16 cellular contexts compared by ENCODE assay signal in the genomic region with DNA sequence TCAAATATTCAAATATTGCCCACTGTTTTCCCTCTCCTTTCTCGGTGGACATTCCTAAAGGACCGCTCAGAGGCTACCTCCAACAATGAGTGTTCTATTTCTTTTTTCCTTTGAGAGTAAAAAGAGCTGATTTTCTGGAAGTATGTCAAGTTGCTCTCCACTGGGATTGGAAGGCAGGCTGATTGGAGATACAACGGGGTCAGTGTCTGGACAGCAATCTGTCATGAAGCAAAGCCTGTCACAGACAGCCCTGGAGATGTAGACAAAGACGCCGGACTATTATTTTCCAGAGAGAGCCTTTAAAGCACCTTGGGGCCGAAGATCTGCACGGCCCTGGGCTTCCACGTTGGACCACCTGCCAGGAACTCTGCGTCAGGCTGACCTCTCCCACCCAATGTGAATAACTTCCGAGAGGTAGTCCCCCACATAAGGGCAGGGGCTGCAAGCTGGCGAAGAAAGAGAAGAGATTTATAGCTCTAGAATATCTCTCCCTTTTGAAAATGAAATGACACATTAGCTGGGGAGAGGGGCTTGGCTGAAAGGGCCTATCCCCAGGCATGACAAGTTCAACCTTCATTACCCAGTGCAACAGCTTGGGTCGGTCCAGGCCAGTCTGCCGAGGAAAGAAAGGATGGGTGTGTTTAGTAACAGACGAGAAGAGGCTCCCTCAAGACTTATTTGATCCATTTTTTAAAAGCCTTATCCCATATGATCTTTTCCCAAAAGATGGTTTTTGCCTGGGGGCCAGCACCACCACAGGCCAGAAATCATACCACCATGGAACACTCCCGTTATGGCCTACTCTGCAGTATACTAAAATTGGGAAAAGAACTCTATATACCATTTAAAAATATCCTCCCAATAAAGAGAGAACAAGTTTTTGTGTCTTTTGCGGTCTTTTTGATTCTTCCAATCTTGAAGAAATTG.
DNase-seq lines count a peak whose midpoint lies in the region; ATAC-seq and TF ChIP-seq lines count a peak whose summit lies in the region.
"Had no signal": no experiment of that assay in that cellular context is flagged by ENCODE, and none has a peak within 500 bp of the region (broad histone marks: within the 10 kb centered on the region; RNA-seq: fewer than 3 reads in every experiment).

No MANE protein-coding gene starts in this region.

- DNase-seq in Right ventricle myocardium inferior (ENCODE audit: missing footprints) (no peak), heart left ventricle (no peak), head of caudate nucleus (peak in 26 of 42 donors; percentile 24 to 78 (median 51)), substantia nigra (lab: John Stamatoyannopoulos, UW) (peak in 23 of 49 donors; percentile 8 to 67 (median 30)), endothelial cell (ENCODE audit: low spot score) (no peak)
- DNase-seq: ACHN; activated CD4-positive, CD25-positive, alpha-beta regulatory T cell; activated CD8-positive, alpha-beta memory T cell treated with anti-CD3 and anti-CD28 coated beads, Interleukin-2, amount 50 U/mL, for 48 hours; esophagus squamous epithelium; NCI-H187 treated with DMSO at 0.1 percent for 48 hours; NCI-H446 treated with DMSO at 0.1 percent for 48 hours; NK-92 treated with Interleukin-12 subunit alpha and Interleukin-12 subunit beta, amount 100 ng/mL, for 24 hours had no signal

- H3K27me3 ChIP-seq in heart left ventricle, result no peaks in the 10 kb centered on the region
- H3K27me3 ChIP-seq in gastroesophageal sphincter, result peaks cover 9% of the 10 kb centered on the region
- H3K27me3 ChIP-seq: esophagus squamous epithelium had no signal

- TF ChIP-seq CTCF in heart left ventricle (IDR thresholded peaks at IDR 0.05) (no peak), endothelial cell (IDR thresholded peaks at IDR 0.05; ENCODE audit: unreplicated experiment) (no peak), gastroesophageal sphincter (IDR thresholded peaks at IDR 0.05) (no peak)

- H3K36me3 Mint-ChIP-seq in T-helper 1 cell treated with Interleukin-12 subunit alpha and Interleukin-12 subunit beta and Interleukin-4 antibody, amounts not matched to agents 30 μg/mL and 1 μg/mL, for 36 hours (ENCODE audit: low read depth), result peaks cover 7% of the 10 kb centered on the region
- no peaks in the 10 kb centered on the region for H3K36me3 Mint-ChIP-seq in endothelial cell (ENCODE audit: low read depth, unreplicated experiment)
- H3K36me3 Mint-ChIP-seq: activated naive CD4-positive, alpha-beta T cell treated with anti-CD3 and anti-CD28 coated beads, Interleukin-2, amount 50 U/mL, for 72 hours had no signal

- peak; percentile 44 for ATAC-seq in Right ventricle myocardium inferior
- no peak for ATAC-seq in heart left ventricle
- no peak for ATAC-seq in HG03571 (IDR thresholded peaks at IDR 0.05; ENCODE audit: unreplicated experiment)
- ATAC-seq in gastroesophageal sphincter, result no peak

- H3K27ac ChIP-seq in heart left ventricle, result no peak overlapping the region
- peak overlapping the region; percentile 93 for H3K27ac ChIP-seq in substantia nigra (ENCODE audit: low read depth, low read length, poor library complexity, severe bottlenecking)
- no peak overlapping the region for H3K27ac ChIP-seq in gastroesophageal sphincter
- H3K27ac ChIP-seq: esophagus squamous epithelium had no signal

- H3K9me3 ChIP-seq in heart left ventricle (no peaks in the 10 kb centered on the region), gastroesophageal sphincter (no peaks in the 10 kb centered on the region)
- H3K9me3 ChIP-seq: esophagus squamous epithelium had no signal

- peaks cover 17% of the 10 kb centered on the region for H3K4me1 Mint-ChIP-seq in T-helper 1 cell treated with Interleukin-12 subunit alpha and Interleukin-12 subunit beta and Interleukin-4 antibody, amounts not matched to agents 30 μg/mL and 1 μg/mL, for 36 hours (ENCODE audit: low read depth)
- peaks cover 3% of the 10 kb centered on the region for H3K4me1 Mint-ChIP-seq in endothelial cell (ENCODE audit: unreplicated experiment)

- TF ChIP-seq EP300 in gastroesophageal sphincter (IDR thresholded peaks at IDR 0.05), result no peak

- no peak overlapping the region for H3K4me3 Mint-ChIP-seq in T-helper 1 cell treated with Interleukin-12 subunit alpha and Interleukin-12 subunit beta and Interleukin-4 antibody, amounts not matched to agents 30 μg/mL and 1 μg/mL, for 36 hours
- H3K4me3 Mint-ChIP-seq in endothelial cell (ENCODE audit: unreplicated experiment), result no peak overlapping the region

- peaks cover 6% of the 10 kb centered on the region for H3K9me3 Mint-ChIP-seq in T-helper 1 cell treated with Interleukin-12 subunit alpha and Interleukin-12 subunit beta and Interleukin-4 antibody, amounts not matched to agents 30 μg/mL and 1 μg/mL, for 36 hours
- no peaks in the 10 kb centered on the region for H3K9me3 Mint-ChIP-seq in endothelial cell (ENCODE audit: unreplicated experiment)
- H3K9me3 Mint-ChIP-seq: activated naive CD4-positive, alpha-beta T cell treated with anti-CD3 and anti-CD28 coated beads, Interleukin-2, amount 50 U/mL, for 72 hours had no signal

- WGBS in heart left ventricle, 4 donors, result 67 to 76% (median 71%) methylated on average over 16 of the region's 16 CpGs
- WGBS in gastroesophageal sphincter (ENCODE audit: low coverage in 1 of 2), 2 donors, result 63 to 75% methylated on average over 8 to 10 of the region's 16 CpGs

- peaks cover 10% of the 10 kb centered on the region for H3K27me3 Mint-ChIP-seq in T-helper 1 cell treated with Interleukin-12 subunit alpha and Interleukin-12 subunit beta and Interleukin-4 antibody, amounts not matched to agents 30 μg/mL and 1 μg/mL, for 36 hours (ENCODE audit: low read depth)
- peaks cover 2% of the 10 kb centered on the region for H3K27me3 Mint-ChIP-seq in endothelial cell (ENCODE audit: unreplicated experiment)

- H3K27ac Mint-ChIP-seq in T-helper 1 cell treated with Interleukin-12 subunit alpha and Interleukin-12 subunit beta and Interleukin-4 antibody, amounts not matched to agents 30 μg/mL and 1 μg/mL, for 36 hours, result peak overlapping the region; percentile 73
- no peak overlapping the region for H3K27ac Mint-ChIP-seq in endothelial cell (ENCODE audit: unreplicated experiment)

- no peaks in the 10 kb centered on the region for H3K4me1 ChIP-seq in heart left ventricle
- no peaks in the 10 kb centered on the region for H3K4me1 ChIP-seq in gastroesophageal sphincter
- H3K4me1 ChIP-seq: esophagus squamous epithelium had no signal

- H3K36me3 ChIP-seq in heart left ventricle (no peaks in the 10 kb centered on the region), gastroesophageal sphincter (no peaks in the 10 kb centered on the region)
- H3K36me3 ChIP-seq: esophagus squamous epithelium had no signal

- intact Hi-C loops in Right ventricle myocardium inferior (cut with DNase I), result no loop called here
- intact Hi-C loops in heart left ventricle (cut with DNase I), result no loop called here
- intact Hi-C loops in head of caudate nucleus (cut with DNase I), result no loop called here

- TF ChIP-seq POLR2A in heart left ventricle (IDR thresholded peaks at IDR 0.05) (no peak), gastroesophageal sphincter (IDR thresholded peaks at IDR 0.05) (no peak)

- H3K4me3 ChIP-seq in heart left ventricle, result no peak overlapping the region
- H3K4me3 ChIP-seq in gastroesophageal sphincter, result no peak overlapping the region
- H3K4me3 ChIP-seq: esophagus squamous epithelium had no signal

Comparison
In these comparisons a context has a peak if more than half of its experiments do, and no peak if none do; other contexts are left out.
1. DNase-seq: peak in head of caudate nucleus (26 of 42); none in Right ventricle myocardium inferior (single experiment), heart left ventricle (0 of 5) and endothelial cell (single experiment).